16 cellular contexts compared by ENCODE assay signal in the genomic region with DNA sequence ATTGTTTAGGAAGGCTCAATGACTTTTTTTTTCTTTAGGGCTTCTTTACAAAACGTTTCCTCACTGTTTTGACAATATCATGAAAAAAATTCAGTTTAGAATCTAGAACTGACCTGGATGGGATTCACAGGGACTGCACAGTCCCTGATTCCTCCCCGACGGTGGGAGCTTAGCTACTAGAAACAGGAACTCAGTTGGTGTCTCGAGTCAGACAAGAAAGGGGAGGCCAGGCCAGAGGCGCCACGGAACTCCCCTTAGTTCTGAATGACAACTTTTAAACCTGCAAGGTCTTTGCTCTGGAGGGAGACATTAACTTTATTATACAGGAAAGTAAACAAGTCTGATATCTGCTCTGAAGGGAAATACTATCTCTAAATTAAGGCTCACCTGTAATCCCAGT. TPM values are rescaled to one million over a fixed set of nuclear protein-coding genes. Genes with fewer than 3 reads are reported as not detected.
DNase-seq lines count a peak whose midpoint lies in the region; ATAC-seq and TF ChIP-seq lines count a peak whose summit lies in the region.
"Had no signal": no experiment of that assay in that cellular context is flagged by ENCODE, and none has a peak within 500 bp of the region (broad histone marks: within the 10 kb centered on the region; RNA-seq: fewer than 3 reads in every experiment).

No MANE protein-coding gene starts in this region.

- POLR2A ChIA-PET in activated CD8-positive, alpha-beta T cell treated with anti-CD3 and anti-CD28 coated beads for 36 hours (lab: Charles Lee) = no interaction called here
- POLR2A ChIA-PET in activated CD8-positive, alpha-beta T cell treated with anti-CD3 and anti-CD28 coated beads, Interleukin-2, amount 10 ng/mL, durations not matched to agents 7 days and 5 days (lab: Charles Lee) = no interaction called here
- POLR2A ChIA-PET in CD4-positive, alpha-beta memory T cell (lab: Charles Lee; ENCODE audit: partially characterized antibody) = no interaction called here
- POLR2A ChIA-PET in WTC11 (lab: Charles Lee) = no interaction called here
- POLR2A ChIA-PET in naive thymus-derived CD8-positive, alpha-beta T cell (lab: Charles Lee) = interaction anchor here (0.7 kb wide), 1 partner anchor 13 kb away, joined by 5 read pairs; no protein-coding TSS in a partner anchor

- peaks cover 24% of the 10 kb centered on the region for H3K4me1 Mint-ChIP-seq in activated CD8-positive, alpha-beta T cell treated with anti-CD3 and anti-CD28 coated beads for 36 hours (ENCODE audit: low read depth)
- peaks cover 3% of the 10 kb centered on the region for H3K4me1 Mint-ChIP-seq in activated CD8-positive, alpha-beta T cell treated with anti-CD3 and anti-CD28 coated beads, Interleukin-2, amount 10 ng/mL, durations not matched to agents 7 days and 5 days (ENCODE audit: low read depth)
- peaks cover 0 to 9% (median 6%) of the 10 kb centered on the region in 4 donors for H3K4me1 Mint-ChIP-seq in CD4-positive, alpha-beta memory T cell
- no peaks in the 10 kb centered on the region for H3K4me1 Mint-ChIP-seq in WTC11
- peaks cover 0 to 14% (median 7%) of the 10 kb centered on the region in 4 donors for H3K4me1 Mint-ChIP-seq in naive thymus-derived CD8-positive, alpha-beta T cell

- H3K36me3 ChIP-seq in CD4-positive, alpha-beta memory T cell (ENCODE audit: insufficient read depth, low read length) = no peaks in the 10 kb centered on the region

- peaks cover 15% of the 10 kb centered on the region for H3K36me3 Mint-ChIP-seq in activated CD8-positive, alpha-beta T cell treated with anti-CD3 and anti-CD28 coated beads for 36 hours (ENCODE audit: low read depth)
- H3K36me3 Mint-ChIP-seq in activated CD8-positive, alpha-beta T cell treated with anti-CD3 and anti-CD28 coated beads, Interleukin-2, amount 10 ng/mL, durations not matched to agents 7 days and 5 days (ENCODE audit: low read depth) = peaks cover 5% of the 10 kb centered on the region
- peaks cover 12 to 20% of the 10 kb centered on the region in 2 donors for H3K36me3 Mint-ChIP-seq in CD4-positive, alpha-beta memory T cell
- H3K36me3 Mint-ChIP-seq in WTC11 = peaks cover 6% of the 10 kb centered on the region
- H3K36me3 Mint-ChIP-seq in naive thymus-derived CD8-positive, alpha-beta T cell = peaks cover 9 to 15% (median 12%) of the 10 kb centered on the region in 3 donors

- no peaks in the 10 kb centered on the region for H3K9me3 ChIP-seq in CD4-positive, alpha-beta memory T cell (ENCODE audit: control insufficient read depth in 1 of 2, low read length in 2 of 2)

- peaks cover 7% of the 10 kb centered on the region for H3K9me3 Mint-ChIP-seq in activated CD8-positive, alpha-beta T cell treated with anti-CD3 and anti-CD28 coated beads for 36 hours
- no peaks in the 10 kb centered on the region for H3K9me3 Mint-ChIP-seq in activated CD8-positive, alpha-beta T cell treated with anti-CD3 and anti-CD28 coated beads, Interleukin-2, amount 10 ng/mL, durations not matched to agents 7 days and 5 days (ENCODE audit: insufficient read depth)
- peaks cover 0 to 6% (median 3%) of the 10 kb centered on the region in 8 donors for H3K9me3 Mint-ChIP-seq in CD4-positive, alpha-beta memory T cell
- peaks cover 6% of the 10 kb centered on the region for H3K9me3 Mint-ChIP-seq in WTC11
- H3K9me3 Mint-ChIP-seq in naive thymus-derived CD8-positive, alpha-beta T cell = peaks cover 0 to 7% (median 2%) of the 10 kb centered on the region in 9 donors

- CTCF ChIA-PET in activated CD8-positive, alpha-beta T cell treated with anti-CD3 and anti-CD28 coated beads for 36 hours (lab: Charles Lee) = no interaction called here
- CTCF ChIA-PET in activated CD8-positive, alpha-beta T cell treated with anti-CD3 and anti-CD28 coated beads, Interleukin-2, amount 10 ng/mL, durations not matched to agents 7 days and 5 days (lab: Charles Lee) = no interaction called here
- CTCF ChIA-PET in CD4-positive, alpha-beta memory T cell (lab: Charles Lee; ENCODE audit: partially characterized antibody) = no interaction called here
- CTCF ChIA-PET in WTC11 (lab: Charles Lee) = no interaction called here

- no peaks in the 10 kb centered on the region for H3K27me3 Mint-ChIP-seq in activated CD8-positive, alpha-beta T cell treated with anti-CD3 and anti-CD28 coated beads for 36 hours
- no peaks in the 10 kb centered on the region for H3K27me3 Mint-ChIP-seq in activated CD8-positive, alpha-beta T cell treated with anti-CD3 and anti-CD28 coated beads, Interleukin-2, amount 10 ng/mL, durations not matched to agents 7 days and 5 days (ENCODE audit: low read depth)
- H3K27me3 Mint-ChIP-seq in CD4-positive, alpha-beta memory T cell = no peaks in the 10 kb centered on the region
- no peaks in the 10 kb centered on the region for H3K27me3 Mint-ChIP-seq in WTC11 (ENCODE audit: low read depth)
- H3K27me3 Mint-ChIP-seq in naive thymus-derived CD8-positive, alpha-beta T cell = no peaks in the 10 kb centered on the region

- no peak for TF ChIP-seq CTCF in activated CD8-positive, alpha-beta T cell treated with anti-CD3 and anti-CD28 coated beads for 36 hours (IDR thresholded peaks at IDR 0.05)
- no peak for TF ChIP-seq CTCF in WTC11 (IDR thresholded peaks at IDR 0.05)

- DNase-seq in activated CD8-positive, alpha-beta T cell treated with anti-CD3 and anti-CD28 coated beads for 36 hours = peak; percentile 7
- DNase-seq in activated CD8-positive, alpha-beta T cell treated with anti-CD3 and anti-CD28 coated beads, Interleukin-2, amount 10 ng/mL, durations not matched to agents 7 days and 5 days = no peak
- DNase-seq in CD4-positive, alpha-beta memory T cell = no peak
- DNase-seq in WTC11 (ENCODE audit: low spot score) (no peak), kidney glomerular epithelial cell (lab: John Stamatoyannopoulos, UW) (no peak)
- DNase-seq in naive thymus-derived CD8-positive, alpha-beta T cell = no peak
- DNase-seq: DMS79 treated with DMSO at 0.1 percent for 48 hours, GOT3, KG1, NCI-H1092 treated with DMSO at 0.1 percent for 48 hours, NCI-H1694, NCI-H446, PC-3 had no signal

- H3K4me3 Mint-ChIP-seq in activated CD8-positive, alpha-beta T cell treated with anti-CD3 and anti-CD28 coated beads for 36 hours = no peak overlapping the region
- no peak overlapping the region for H3K4me3 Mint-ChIP-seq in activated CD8-positive, alpha-beta T cell treated with anti-CD3 and anti-CD28 coated beads, Interleukin-2, amount 10 ng/mL, durations not matched to agents 7 days and 5 days
- no peak overlapping the region for H3K4me3 Mint-ChIP-seq in CD4-positive, alpha-beta memory T cell
- no peak overlapping the region for H3K4me3 Mint-ChIP-seq in WTC11
- H3K4me3 Mint-ChIP-seq in naive thymus-derived CD8-positive, alpha-beta T cell = no peak overlapping the region

- H3K4me1 ChIP-seq in CD4-positive, alpha-beta memory T cell (ENCODE audit: insufficient read depth, low read length) = no peaks in the 10 kb centered on the region

- peak overlapping the region; percentile 67 for H3K27ac Mint-ChIP-seq in activated CD8-positive, alpha-beta T cell treated with anti-CD3 and anti-CD28 coated beads for 36 hours
- H3K27ac Mint-ChIP-seq in activated CD8-positive, alpha-beta T cell treated with anti-CD3 and anti-CD28 coated beads, Interleukin-2, amount 10 ng/mL, durations not matched to agents 7 days and 5 days = no peak overlapping the region
- H3K27ac Mint-ChIP-seq in CD4-positive, alpha-beta memory T cell = peak overlapping the region; percentile 35 to 87 (median 57)
- peak overlapping the region; percentile 53; the same call in 1 of the 2 replicates for H3K27ac Mint-ChIP-seq in WTC11
- H3K27ac Mint-ChIP-seq in naive thymus-derived CD8-positive, alpha-beta T cell = peak overlapping the region in 9 of 10 donors; percentile 12 to 86 (median 68)

- ATAC-seq in activated CD8-positive, alpha-beta T cell treated with anti-CD3 and anti-CD28 coated beads for 36 hours = no peak
- no peak for ATAC-seq in activated CD8-positive, alpha-beta T cell treated with anti-CD3 and anti-CD28 coated beads, Interleukin-2, amount 10 ng/mL, durations not matched to agents 7 days and 5 days
- no peak for ATAC-seq in WTC11
- ATAC-seq in naive thymus-derived CD8-positive, alpha-beta T cell = no peak
- no peak for ATAC-seq in HG02763 (IDR thresholded peaks at IDR 0.05; ENCODE audit: unreplicated experiment)
- no peak for ATAC-seq in HG03354 (IDR thresholded peaks at IDR 0.05; ENCODE audit: poor library complexity, severe bottlenecking, unreplicated experiment)
- ATAC-seq: PC-3 had no signal

- no peak overlapping the region for H3K27ac ChIP-seq in CD4-positive, alpha-beta memory T cell (ENCODE audit: low read depth, low read length)
- H3K27ac ChIP-seq: C4-2B had no signal

- H3K27me3 ChIP-seq in CD4-positive, alpha-beta memory T cell (ENCODE audit: insufficient read depth, low read length) = no peaks in the 10 kb centered on the region

- intact Hi-C loops in activated CD8-positive, alpha-beta T cell treated with anti-CD3 and anti-CD28 coated beads for 36 hours (cut with micrococcal nuclease) = no loop called here
- intact Hi-C loops in CD4-positive, alpha-beta memory T cell (cut with micrococcal nuclease) = no loop called here

- no peak overlapping the region for H3K4me3 ChIP-seq in CD4-positive, alpha-beta memory T cell (ENCODE audit: low read length in 2 of 2)

TF ChIP-seq in WTC11, 78 proteins besides CTCF, POLR2A, EP300 and RAD21 (continues in another document):
- TF ChIP-seq ZBTB43 (CRISPR knock-in tag; IDR thresholded peaks at IDR 0.05) (no peak), ZNF138 (CRISPR knock-in tag; conservative IDR thresholded peaks at IDR 0.05) (no peak)
- TF ChIP-seq, protein P1, sequence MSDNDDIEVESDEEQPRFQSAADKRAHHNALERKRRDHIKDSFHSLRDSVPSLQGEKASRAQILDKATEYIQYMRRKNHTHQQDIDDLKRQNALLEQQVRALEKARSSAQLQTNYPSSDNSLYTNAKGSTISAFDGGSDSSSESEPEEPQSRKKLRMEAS (CRISPR knock-in tag; IDR thresholded peaks at IDR 0.05) = no peak

RNA-seq across cellular contexts. Expression of gene SRP54, which starts 45.4 kb away (rescaled TPM):
- total RNA-seq in activated CD8-positive, alpha-beta T cell treated with anti-CD3 and anti-CD28 coated beads for 36 hours = 10 to 100 TPM; 79.6 to 79.8 TPM
- 10 to 100 TPM; 58.6 to 61.6 TPM for total RNA-seq in activated CD8-positive, alpha-beta T cell treated with anti-CD3 and anti-CD28 coated beads, Interleukin-2, amount 10 ng/mL, durations not matched to agents 7 days and 5 days
- total RNA-seq in CD4-positive, alpha-beta memory T cell = 10 to 100 TPM; 59.8 to 62.7 TPM
- polyA plus RNA-seq in CD4-positive, alpha-beta memory T cell = 10 to 100 TPM; 31.6 to 49.2 TPM
- total RNA-seq in WTC11 (2021) = 54.0 to 57.0 TPM (median 55.1 TPM) in 3 replicates
- 10 to 100 TPM; 55.0 to 60.7 TPM for total RNA-seq in naive thymus-derived CD8-positive, alpha-beta T cell
- polyA plus RNA-seq in naive thymus-derived CD8-positive, alpha-beta T cell = 10 to 100 TPM; 18.3 to 32.2 (median 30.6) TPM
